Comparison of ENCODE assay signal across 13 cellular contexts in the genomic region with DNA sequence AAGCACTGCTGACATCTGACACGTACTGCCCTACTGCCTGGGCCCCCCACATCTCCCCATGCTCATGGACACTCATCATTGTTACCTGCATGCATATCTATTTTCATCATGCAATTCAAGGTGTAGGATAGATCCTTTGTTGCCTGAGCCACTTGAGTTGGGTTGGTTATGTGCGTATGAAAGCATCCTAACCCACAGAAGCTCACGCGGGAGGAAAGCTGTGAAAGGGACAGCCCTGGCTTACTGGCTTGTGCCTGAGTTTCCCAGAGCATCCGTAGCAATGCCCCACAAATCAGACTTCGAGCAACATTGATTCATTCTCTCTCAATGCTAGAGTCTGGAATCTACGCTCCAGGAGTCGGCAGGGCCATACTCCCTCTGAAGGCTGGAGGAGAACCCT.
"Had no signal": no experiment of that assay in that cellular context is flagged by ENCODE, and none has a peak within 500 bp of the region (broad histone marks: within the 10 kb centered on the region; RNA-seq: fewer than 3 reads in every experiment).

No MANE protein-coding gene starts in this region.

- H3K4me3 ChIP-seq: heart left ventricle, right atrium auricular region had no signal

- H3K36me3 ChIP-seq: heart left ventricle, neutrophil, right atrium auricular region had no signal

- H3K36me3 Mint-ChIP-seq: naive thymus-derived CD8-positive, alpha-beta T cell had no signal

- H3K27ac ChIP-seq: heart left ventricle, neutrophil, right atrium auricular region had no signal

- H3K27me3 ChIP-seq: heart left ventricle, neutrophil, right atrium auricular region had no signal

- ATAC-seq: heart left ventricle; left lobe of liver; naive thymus-derived CD8-positive, alpha-beta T cell had no signal

- DNase-seq: dermis blood vessel endothelial cell; heart left ventricle; hippocampal formation; kidney glomerular epithelial cell; mammary epithelial cell; naive thymus-derived CD8-positive, alpha-beta T cell; small intestine; stimulated activated CD4-positive, alpha-beta T cell treated with anti-CD3 and anti-CD28 coated beads, Interleukin-2, amount 100 ng/mL, for 48 hours; stimulated activated naive CD4-positive, alpha-beta T cell treated with Interleukin-2 at 50 U/mL for 16 hours; trophoblast cell had no signal

- H3K4me3 Mint-ChIP-seq: naive thymus-derived CD8-positive, alpha-beta T cell had no signal

- H3K9me3 ChIP-seq: heart left ventricle, neutrophil, right atrium auricular region had no signal

- H3K27ac Mint-ChIP-seq: naive thymus-derived CD8-positive, alpha-beta T cell had no signal

- H3K9me3 Mint-ChIP-seq: naive thymus-derived CD8-positive, alpha-beta T cell had no signal
